14 cellular contexts compared by ENCODE assay signal in genomic region chr11:72740060-72740424, GRCh38. TPM values are rescaled to one million over a fixed set of nuclear protein-coding genes. Genes with fewer than 3 reads are reported as not detected.
DNase-seq lines count a peak whose midpoint lies in the region; ATAC-seq, FAIRE-seq and TF ChIP-seq lines count a peak whose summit lies in the region.
"Had no signal": no experiment of that assay in that cellular context is flagged by ENCODE, and none has a peak within 500 bp of the region (broad histone marks: within the 10 kb centered on the region; RNA-seq: fewer than 3 reads in every experiment).

No MANE protein-coding gene starts in this region.

- ATAC-seq in natural killer cell: no peak

- no peaks in the 10 kb centered on the region for H3K36me3 ChIP-seq in CD8-positive, alpha-beta memory T cell (ENCODE audit: insufficient read depth, low read length)
- H3K36me3 ChIP-seq in HEK293 (ENCODE audit: control insufficient read depth in 2 of 2, insufficient read depth in 1 of 2, low read length in 2 of 2): no peaks in the 10 kb centered on the region

- H3K4me3 ChIP-seq in CD8-positive, alpha-beta memory T cell (ENCODE audit: low read length): no peak overlapping the region
- H3K4me3 ChIP-seq in HEK293 (ENCODE audit: low read depth, low read length): no peak overlapping the region

- H3K9me3 ChIP-seq in CD8-positive, alpha-beta memory T cell (ENCODE audit: low read length): no peaks in the 10 kb centered on the region
- H3K9me3 ChIP-seq in HEK293 (ENCODE audit: control insufficient read depth, insufficient read depth, low read depth, low read length): no peaks in the 10 kb centered on the region

- H3K9me3 Mint-ChIP-seq in CD8-positive, alpha-beta memory T cell: no peaks in the 10 kb centered on the region
- no peaks in the 10 kb centered on the region for H3K9me3 Mint-ChIP-seq in activated naive CD8-positive, alpha-beta T cell (ENCODE audit: low read depth)
- H3K9me3 Mint-ChIP-seq in natural killer cell: no peaks in the 10 kb centered on the region
- no peaks in the 10 kb centered on the region for H3K9me3 Mint-ChIP-seq in endothelial cell (ENCODE audit: unreplicated experiment)

- CTCF ChIA-PET in CD8-positive, alpha-beta memory T cell (lab: Charles Lee): interaction anchor here (0.9 to 1.4 kb wide), 3 partner anchors 8 to 72 kb away, joined by 3 read pairs; no protein-coding TSS in a partner anchor
- CTCF ChIA-PET in HEK293 (lab: Yijun Ruan, JAX): interaction anchor here (0.9 kb wide), 1 partner anchor 10 kb away, joined by 4 read pairs; no protein-coding TSS in a partner anchor

- FAIRE-seq in HTR-8/SVneo (lab: Jason Lieb, UNC): no peak
- FAIRE-seq: endothelial cell of umbilical vein had no signal

- POLR2A ChIA-PET in CD8-positive, alpha-beta memory T cell (lab: Charles Lee): no interaction called here
- POLR2A ChIA-PET in HEK293 (lab: Yijun Ruan, JAX): no interaction called here

- H3K4me3 Mint-ChIP-seq in CD8-positive, alpha-beta memory T cell: peak overlapping the region in 5 of 7 donors; percentile 10 to 76 (median 66)
- H3K4me3 Mint-ChIP-seq in activated naive CD8-positive, alpha-beta T cell: no peak overlapping the region
- H3K4me3 Mint-ChIP-seq in natural killer cell (peak overlapping the region; percentile 87), endothelial cell (ENCODE audit: unreplicated experiment) (no peak overlapping the region)

- peak overlapping the region; percentile 97 to 100 (median 98) for H3K27ac Mint-ChIP-seq in CD8-positive, alpha-beta memory T cell
- peak overlapping the region; percentile 86 for H3K27ac Mint-ChIP-seq in activated naive CD8-positive, alpha-beta T cell
- H3K27ac Mint-ChIP-seq in natural killer cell (peak overlapping the region; percentile 97 to 100), endothelial cell (ENCODE audit: unreplicated experiment) (no peak overlapping the region)

- no peaks in the 10 kb centered on the region for H3K27me3 Mint-ChIP-seq in CD8-positive, alpha-beta memory T cell
- H3K27me3 Mint-ChIP-seq in activated naive CD8-positive, alpha-beta T cell: no peaks in the 10 kb centered on the region
- no peaks in the 10 kb centered on the region for H3K27me3 Mint-ChIP-seq in natural killer cell (ENCODE audit: low read depth in 2 of 2)
- peaks cover 6% of the 10 kb centered on the region for H3K27me3 Mint-ChIP-seq in endothelial cell (ENCODE audit: unreplicated experiment)
- H3K27me3 Mint-ChIP-seq: progenitor cell of endocrine pancreas had no signal

- H3K27me3 ChIP-seq in CD8-positive, alpha-beta memory T cell (ENCODE audit: insufficient read depth, low read length, poor library complexity, severe bottlenecking): no peaks in the 10 kb centered on the region

- TF ChIP-seq CTCF in HEK293 (tag by site-specific recombination; IDR thresholded peaks at IDR 0.05): no peak
- no peak for TF ChIP-seq CTCF in natural killer cell (IDR thresholded peaks at IDR 0.05)
- no peak for TF ChIP-seq CTCF in endothelial cell (IDR thresholded peaks at IDR 0.05; ENCODE audit: unreplicated experiment)

- H3K27ac ChIP-seq in CD8-positive, alpha-beta memory T cell (ENCODE audit: low read depth, low read length): peak overlapping the region; percentile 16
- H3K27ac ChIP-seq in HEK293 (ENCODE audit: extremely low read depth, low read depth, low read length): no peak overlapping the region

- peaks cover 79 to 96% (median 84%) of the 10 kb centered on the region in 3 donors for H3K4me1 Mint-ChIP-seq in CD8-positive, alpha-beta memory T cell
- H3K4me1 Mint-ChIP-seq in activated naive CD8-positive, alpha-beta T cell (ENCODE audit: low read depth): peaks cover 83% of the 10 kb centered on the region
- H3K4me1 Mint-ChIP-seq in natural killer cell (peaks cover 89% of the 10 kb centered on the region in 2 donors), endothelial cell (ENCODE audit: unreplicated experiment) (peaks cover 49% of the 10 kb centered on the region)

- no peak for DNase-seq in CD8-positive, alpha-beta memory T cell
- DNase-seq in natural killer cell (no peak), endothelial cell (ENCODE audit: low spot score) (no peak), iPS-NIHi11 (ENCODE audit: low spot score) (no peak), HTR-8/SVneo (ENCODE audit: insufficient read length, low spot score) (no peak)
- DNase-seq: activated CD8-positive, alpha-beta memory T cell treated with anti-CD3 and anti-CD28 coated beads, Interleukin-2, amount 50 U/mL, for 48 hours; GOT3; mammary epithelial cell; NCI-H187 treated with DMSO at 0.1 percent for 48 hours; stimulated activated CD4-positive, alpha-beta T cell treated with anti-CD3 and anti-CD28 coated beads, Interleukin-1b, Interleukin-23, amount 100 ng/mL, for 48 hours had no signal

- intact Hi-C loops in natural killer cell (cut with micrococcal nuclease): no loop called here

- H3K36me3 Mint-ChIP-seq in CD8-positive, alpha-beta memory T cell: no peaks in the 10 kb centered on the region
- H3K36me3 Mint-ChIP-seq in activated naive CD8-positive, alpha-beta T cell: no peaks in the 10 kb centered on the region
- H3K36me3 Mint-ChIP-seq in natural killer cell (no peaks in the 10 kb centered on the region), endothelial cell (ENCODE audit: low read depth, unreplicated experiment) (peaks cover 9% of the 10 kb centered on the region)

- H3K4me1 ChIP-seq in CD8-positive, alpha-beta memory T cell (ENCODE audit: insufficient read depth, low read length): peaks cover 94% of the 10 kb centered on the region
- H3K4me1 ChIP-seq in HEK293 (ENCODE audit: control insufficient read depth, insufficient read depth, low read length): no peaks in the 10 kb centered on the region

TF ChIP-seq in HEK293, 187 proteins besides CTCF, POLR2A, EP300 and RAD21:
- TF ChIP-seq YY2 (tag by site-specific recombination; IDR thresholded peaks at IDR 0.05) (no peak), EGR2 (tag by site-specific recombination; IDR thresholded peaks at IDR 0.05; ENCODE audit: low read depth) (peak; percentile 41; the same call in 1 of the 2 replicates), ZNF76 (tag by site-specific recombination; IDR thresholded peaks at IDR 0.05; ENCODE audit: borderline replicate concordance, low read depth) (no peak), GLIS1 (tag by site-specific recombination; IDR thresholded peaks at IDR 0.05) (0 out of 2 replicates have a peak, but pooled peaks have one; percentile 2), ZFHX2 (tag by site-specific recombination; conservative IDR thresholded peaks at IDR 0.05) (peak; percentile 36; the same call in 1 of the 2 replicates)

RNA-seq across cellular contexts. Expression of gene ARAP1, which starts 12.2 kb away (rescaled TPM):
- total RNA-seq in CD8-positive, alpha-beta memory T cell: 10 to 100 TPM; 61.2 to 64.0 TPM
- polyA plus RNA-seq in CD8-positive, alpha-beta memory T cell: 39.8 TPM
- total RNA-seq in natural killer cell: 100 to 1,000 TPM; 293 to 327 (median 296) TPM
- 55.1 TPM for total RNA-seq in endothelial cell (ENCODE audit: unreplicated experiment)

RNA-seq across cellular contexts. Expression of gene STARD10, which starts 53.8 kb away (rescaled TPM):
- total RNA-seq in CD8-positive, alpha-beta memory T cell: 10 to 100 TPM; 13.8 to 15.9 TPM
- polyA plus RNA-seq in CD8-positive, alpha-beta memory T cell: 21.8 TPM
- total RNA-seq in natural killer cell (10 to 100 TPM; 10.9 to 17.3 (median 11.7) TPM), endothelial cell (ENCODE audit: unreplicated experiment) (13.4 TPM)

Comparison
In these comparisons a context has a peak if more than half of its experiments do, and no peak if none do; other contexts are left out.
1. H3K4me3 Mint-ChIP-seq: peak in CD8-positive, alpha-beta memory T cell (5 of 7) and natural killer cell (single experiment); none in activated naive CD8-positive, alpha-beta T cell (single experiment) and endothelial cell (single experiment).